In genomic region chr14:101844752-101845151, GRCh38 we compare ENCODE assay signal across 1 cellular context.
TF ChIP-seq lines count a peak whose summit lies in the region.

No MANE protein-coding gene starts in this region.

TF ChIP-seq in WTC11, 78 proteins besides CTCF, POLR2A, EP300 and RAD21 (continued from another document):
- no peak for TF ChIP-seq FOXK1 (CRISPR knock-in tag; IDR thresholded peaks at IDR 0.05)
